Comparison of ENCODE assay signal across 1 cellular context in genomic region chr7:134932707-134933370, GRCh38.
TF ChIP-seq lines count a peak whose summit lies in the region.

No MANE protein-coding gene starts in this region.

TF ChIP-seq in HepG2, 621 proteins besides CTCF, POLR2A, EP300 and RAD21:
- no peak for TF ChIP-seq TSC22D2 (CRISPR knock-in tag; IDR thresholded peaks at IDR 0.05; ENCODE audit: borderline replicate concordance)
- no peak for TF ChIP-seq TBX3 (IDR thresholded peaks at IDR 0.05; ENCODE audit: borderline replicate concordance)
- no peak for TF ChIP-seq ATF6 (CRISPR knock-in tag; conservative IDR thresholded peaks at IDR 0.05)
- TF ChIP-seq, protein P1, sequence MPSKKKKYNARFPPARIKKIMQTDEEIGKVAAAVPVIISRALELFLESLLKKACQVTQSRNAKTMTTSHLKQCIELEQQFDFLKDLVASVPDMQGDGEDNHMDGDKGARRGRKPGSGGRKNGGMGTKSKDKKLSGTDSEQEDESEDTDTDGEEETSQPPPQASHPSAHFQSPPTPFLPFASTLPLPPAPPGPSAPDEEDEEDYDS (CRISPR knock-in tag; IDR thresholded peaks at IDR 0.05), result no peak
